In the genomic region with DNA sequence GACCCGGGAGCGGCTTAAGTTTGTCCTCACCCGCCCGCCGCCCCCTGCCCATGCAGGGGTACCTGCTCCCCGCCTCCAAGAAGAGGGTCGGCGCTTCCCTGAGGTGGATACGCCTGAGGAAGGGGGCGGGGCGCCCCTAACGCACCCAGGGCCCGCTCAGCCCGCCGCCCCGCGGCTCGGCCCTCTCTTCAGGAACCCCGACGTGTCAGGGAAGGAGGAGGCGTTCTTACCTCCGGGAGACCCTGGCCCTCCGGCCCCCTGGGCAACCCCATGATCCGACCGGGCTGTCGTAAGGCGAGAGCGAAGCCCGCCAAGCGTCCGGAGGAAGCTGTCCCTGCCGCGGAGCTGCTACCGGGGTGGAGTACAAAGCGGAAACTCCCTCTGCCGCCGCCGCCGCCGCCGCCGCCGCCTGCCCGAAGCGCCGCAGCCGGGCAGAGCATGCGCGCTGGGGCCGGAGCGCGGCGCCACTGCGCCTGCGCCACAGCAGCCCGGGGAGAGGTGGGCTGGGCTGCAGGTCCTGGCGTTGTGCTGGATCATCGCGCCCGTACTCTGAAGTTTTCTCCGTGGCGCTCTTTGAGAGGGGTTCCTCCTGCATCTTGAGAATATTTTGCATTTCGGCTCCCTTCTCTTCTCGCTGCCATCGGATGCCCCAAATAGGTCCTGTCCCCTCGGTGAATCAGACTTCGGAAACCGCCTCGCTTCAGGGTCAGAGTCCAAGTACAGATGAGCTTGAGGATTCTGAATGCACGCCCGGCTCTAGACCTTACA, we compare ENCODE assay signal across 1 cellular context.
TF ChIP-seq lines count a peak whose summit lies in the region.

A gene with protein sequence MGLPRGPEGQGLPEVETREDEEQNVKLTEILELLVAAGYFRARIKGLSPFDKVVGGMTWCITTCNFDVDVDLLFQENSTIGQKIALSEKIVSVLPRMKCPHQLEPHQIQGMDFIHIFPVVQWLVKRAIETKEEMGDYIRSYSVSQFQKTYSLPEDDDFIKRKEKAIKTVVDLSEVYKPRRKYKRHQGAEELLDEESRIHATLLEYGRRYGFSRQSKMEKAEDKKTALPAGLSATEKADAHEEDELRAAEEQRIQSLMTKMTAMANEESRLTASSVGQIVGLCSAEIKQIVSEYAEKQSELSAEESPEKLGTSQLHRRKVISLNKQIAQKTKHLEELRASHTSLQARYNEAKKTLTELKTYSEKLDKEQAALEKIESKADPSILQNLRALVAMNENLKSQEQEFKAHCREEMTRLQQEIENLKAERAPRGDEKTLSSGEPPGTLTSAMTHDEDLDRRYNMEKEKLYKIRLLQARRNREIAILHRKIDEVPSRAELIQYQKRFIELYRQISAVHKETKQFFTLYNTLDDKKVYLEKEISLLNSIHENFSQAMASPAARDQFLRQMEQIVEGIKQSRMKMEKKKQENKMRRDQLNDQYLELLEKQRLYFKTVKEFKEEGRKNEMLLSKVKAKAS (minus strand): TSS at position 347 of the 768 bp plus-strand sequence. CDS start 75 bp downstream, at position 272.

TF ChIP-seq in K562, 482 proteins besides CTCF, POLR2A, EP300 and RAD21 (continued from another document and continues in another):
- no peak for TF ChIP-seq TOE1 (IDR thresholded peaks at IDR 0.05; ENCODE audit: borderline replicate concordance)
- TF ChIP-seq TOE1 (CRISPR knock-in tag; IDR thresholded peaks at IDR 0.05; ENCODE audit: borderline replicate concordance, low read depth) = no peak
- no peak for TF ChIP-seq HOXB6 (CRISPR knock-in tag; IDR thresholded peaks at IDR 0.05; ENCODE audit: borderline replicate concordance)
- TF ChIP-seq, protein P1, sequence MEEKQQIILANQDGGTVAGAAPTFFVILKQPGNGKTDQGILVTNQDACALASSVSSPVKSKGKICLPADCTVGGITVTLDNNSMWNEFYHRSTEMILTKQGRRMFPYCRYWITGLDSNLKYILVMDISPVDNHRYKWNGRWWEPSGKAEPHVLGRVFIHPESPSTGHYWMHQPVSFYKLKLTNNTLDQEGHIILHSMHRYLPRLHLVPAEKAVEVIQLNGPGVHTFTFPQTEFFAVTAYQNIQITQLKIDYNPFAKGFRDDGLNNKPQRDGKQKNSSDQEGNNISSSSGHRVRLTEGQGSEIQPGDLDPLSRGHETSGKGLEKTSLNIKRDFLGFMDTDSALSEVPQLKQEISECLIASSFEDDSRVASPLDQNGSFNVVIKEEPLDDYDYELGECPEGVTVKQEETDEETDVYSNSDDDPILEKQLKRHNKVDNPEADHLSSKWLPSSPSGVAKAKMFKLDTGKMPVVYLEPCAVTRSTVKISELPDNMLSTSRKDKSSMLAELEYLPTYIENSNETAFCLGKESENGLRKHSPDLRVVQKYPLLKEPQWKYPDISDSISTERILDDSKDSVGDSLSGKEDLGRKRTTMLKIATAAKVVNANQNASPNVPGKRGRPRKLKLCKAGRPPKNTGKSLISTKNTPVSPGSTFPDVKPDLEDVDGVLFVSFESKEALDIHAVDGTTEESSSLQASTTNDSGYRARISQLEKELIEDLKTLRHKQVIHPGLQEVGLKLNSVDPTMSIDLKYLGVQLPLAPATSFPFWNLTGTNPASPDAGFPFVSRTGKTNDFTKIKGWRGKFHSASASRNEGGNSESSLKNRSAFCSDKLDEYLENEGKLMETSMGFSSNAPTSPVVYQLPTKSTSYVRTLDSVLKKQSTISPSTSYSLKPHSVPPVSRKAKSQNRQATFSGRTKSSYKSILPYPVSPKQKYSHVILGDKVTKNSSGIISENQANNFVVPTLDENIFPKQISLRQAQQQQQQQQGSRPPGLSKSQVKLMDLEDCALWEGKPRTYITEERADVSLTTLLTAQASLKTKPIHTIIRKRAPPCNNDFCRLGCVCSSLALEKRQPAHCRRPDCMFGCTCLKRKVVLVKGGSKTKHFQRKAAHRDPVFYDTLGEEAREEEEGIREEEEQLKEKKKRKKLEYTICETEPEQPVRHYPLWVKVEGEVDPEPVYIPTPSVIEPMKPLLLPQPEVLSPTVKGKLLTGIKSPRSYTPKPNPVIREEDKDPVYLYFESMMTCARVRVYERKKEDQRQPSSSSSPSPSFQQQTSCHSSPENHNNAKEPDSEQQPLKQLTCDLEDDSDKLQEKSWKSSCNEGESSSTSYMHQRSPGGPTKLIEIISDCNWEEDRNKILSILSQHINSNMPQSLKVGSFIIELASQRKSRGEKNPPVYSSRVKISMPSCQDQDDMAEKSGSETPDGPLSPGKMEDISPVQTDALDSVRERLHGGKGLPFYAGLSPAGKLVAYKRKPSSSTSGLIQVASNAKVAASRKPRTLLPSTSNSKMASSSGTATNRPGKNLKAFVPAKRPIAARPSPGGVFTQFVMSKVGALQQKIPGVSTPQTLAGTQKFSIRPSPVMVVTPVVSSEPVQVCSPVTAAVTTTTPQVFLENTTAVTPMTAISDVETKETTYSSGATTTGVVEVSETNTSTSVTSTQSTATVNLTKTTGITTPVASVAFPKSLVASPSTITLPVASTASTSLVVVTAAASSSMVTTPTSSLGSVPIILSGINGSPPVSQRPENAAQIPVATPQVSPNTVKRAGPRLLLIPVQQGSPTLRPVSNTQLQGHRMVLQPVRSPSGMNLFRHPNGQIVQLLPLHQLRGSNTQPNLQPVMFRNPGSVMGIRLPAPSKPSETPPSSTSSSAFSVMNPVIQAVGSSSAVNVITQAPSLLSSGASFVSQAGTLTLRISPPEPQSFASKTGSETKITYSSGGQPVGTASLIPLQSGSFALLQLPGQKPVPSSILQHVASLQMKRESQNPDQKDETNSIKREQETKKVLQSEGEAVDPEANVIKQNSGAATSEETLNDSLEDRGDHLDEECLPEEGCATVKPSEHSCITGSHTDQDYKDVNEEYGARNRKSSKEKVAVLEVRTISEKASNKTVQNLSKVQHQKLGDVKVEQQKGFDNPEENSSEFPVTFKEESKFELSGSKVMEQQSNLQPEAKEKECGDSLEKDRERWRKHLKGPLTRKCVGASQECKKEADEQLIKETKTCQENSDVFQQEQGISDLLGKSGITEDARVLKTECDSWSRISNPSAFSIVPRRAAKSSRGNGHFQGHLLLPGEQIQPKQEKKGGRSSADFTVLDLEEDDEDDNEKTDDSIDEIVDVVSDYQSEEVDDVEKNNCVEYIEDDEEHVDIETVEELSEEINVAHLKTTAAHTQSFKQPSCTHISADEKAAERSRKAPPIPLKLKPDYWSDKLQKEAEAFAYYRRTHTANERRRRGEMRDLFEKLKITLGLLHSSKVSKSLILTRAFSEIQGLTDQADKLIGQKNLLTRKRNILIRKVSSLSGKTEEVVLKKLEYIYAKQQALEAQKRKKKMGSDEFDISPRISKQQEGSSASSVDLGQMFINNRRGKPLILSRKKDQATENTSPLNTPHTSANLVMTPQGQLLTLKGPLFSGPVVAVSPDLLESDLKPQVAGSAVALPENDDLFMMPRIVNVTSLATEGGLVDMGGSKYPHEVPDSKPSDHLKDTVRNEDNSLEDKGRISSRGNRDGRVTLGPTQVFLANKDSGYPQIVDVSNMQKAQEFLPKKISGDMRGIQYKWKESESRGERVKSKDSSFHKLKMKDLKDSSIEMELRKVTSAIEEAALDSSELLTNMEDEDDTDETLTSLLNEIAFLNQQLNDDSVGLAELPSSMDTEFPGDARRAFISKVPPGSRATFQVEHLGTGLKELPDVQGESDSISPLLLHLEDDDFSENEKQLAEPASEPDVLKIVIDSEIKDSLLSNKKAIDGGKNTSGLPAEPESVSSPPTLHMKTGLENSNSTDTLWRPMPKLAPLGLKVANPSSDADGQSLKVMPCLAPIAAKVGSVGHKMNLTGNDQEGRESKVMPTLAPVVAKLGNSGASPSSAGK (IDR thresholded peaks at IDR 0.05) = no peak; the same call in 1 of the 2 replicates
- TF ChIP-seq ZNF3 (CRISPR knock-in tag; IDR thresholded peaks at IDR 0.05) = no peak
- peak in 1 of 2 experiments; percentile 56; a peak in 1 of 4 replicates for TF ChIP-seq TRIM24 (IDR thresholded peaks at IDR 0.05)
- TF ChIP-seq SAP30 (IDR thresholded peaks at IDR 0.05; ENCODE audit: borderline replicate concordance, insufficient read depth, low read depth, low read length, poor library complexity, severe bottlenecking) = peak; percentile 57
- TF ChIP-seq LCOR (CRISPR knock-in tag; IDR thresholded peaks at IDR 0.05) = no peak
- TF ChIP-seq, protein P2, sequence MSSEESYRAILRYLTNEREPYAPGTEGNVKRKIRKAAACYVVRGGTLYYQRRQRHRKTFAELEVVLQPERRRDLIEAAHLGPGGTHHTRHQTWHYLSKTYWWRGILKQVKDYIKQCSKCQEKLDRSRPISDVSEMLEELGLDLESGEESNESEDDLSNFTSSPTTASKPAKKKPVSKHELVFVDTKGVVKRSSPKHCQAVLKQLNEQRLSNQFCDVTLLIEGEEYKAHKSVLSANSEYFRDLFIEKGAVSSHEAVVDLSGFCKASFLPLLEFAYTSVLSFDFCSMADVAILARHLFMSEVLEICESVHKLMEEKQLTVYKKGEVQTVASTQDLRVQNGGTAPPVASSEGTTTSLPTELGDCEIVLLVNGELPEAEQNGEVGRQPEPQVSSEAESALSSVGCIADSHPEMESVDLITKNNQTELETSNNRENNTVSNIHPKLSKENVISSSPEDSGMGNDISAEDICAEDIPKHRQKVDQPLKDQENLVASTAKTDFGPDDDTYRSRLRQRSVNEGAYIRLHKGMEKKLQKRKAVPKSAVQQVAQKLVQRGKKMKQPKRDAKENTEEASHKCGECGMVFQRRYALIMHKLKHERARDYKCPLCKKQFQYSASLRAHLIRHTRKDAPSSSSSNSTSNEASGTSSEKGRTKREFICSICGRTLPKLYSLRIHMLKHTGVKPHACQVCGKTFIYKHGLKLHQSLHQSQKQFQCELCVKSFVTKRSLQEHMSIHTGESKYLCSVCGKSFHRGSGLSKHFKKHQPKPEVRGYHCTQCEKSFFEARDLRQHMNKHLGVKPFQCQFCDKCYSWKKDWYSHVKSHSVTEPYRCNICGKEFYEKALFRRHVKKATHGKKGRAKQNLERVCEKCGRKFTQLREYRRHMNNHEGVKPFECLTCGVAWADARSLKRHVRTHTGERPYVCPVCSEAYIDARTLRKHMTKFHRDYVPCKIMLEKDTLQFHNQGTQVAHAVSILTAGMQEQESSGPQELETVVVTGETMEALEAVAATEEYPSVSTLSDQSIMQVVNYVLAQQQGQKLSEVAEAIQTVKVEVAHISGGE (CRISPR knock-in tag; IDR thresholded peaks at IDR 0.05) = peak in 2 of 3 experiments; percentile 48 to 58; a peak in 3 of 6 replicates
- TF ChIP-seq TAF15 (IDR thresholded peaks at IDR 0.05; ENCODE audit: low read depth, low read length) = no peak
- TF ChIP-seq, protein P3, sequence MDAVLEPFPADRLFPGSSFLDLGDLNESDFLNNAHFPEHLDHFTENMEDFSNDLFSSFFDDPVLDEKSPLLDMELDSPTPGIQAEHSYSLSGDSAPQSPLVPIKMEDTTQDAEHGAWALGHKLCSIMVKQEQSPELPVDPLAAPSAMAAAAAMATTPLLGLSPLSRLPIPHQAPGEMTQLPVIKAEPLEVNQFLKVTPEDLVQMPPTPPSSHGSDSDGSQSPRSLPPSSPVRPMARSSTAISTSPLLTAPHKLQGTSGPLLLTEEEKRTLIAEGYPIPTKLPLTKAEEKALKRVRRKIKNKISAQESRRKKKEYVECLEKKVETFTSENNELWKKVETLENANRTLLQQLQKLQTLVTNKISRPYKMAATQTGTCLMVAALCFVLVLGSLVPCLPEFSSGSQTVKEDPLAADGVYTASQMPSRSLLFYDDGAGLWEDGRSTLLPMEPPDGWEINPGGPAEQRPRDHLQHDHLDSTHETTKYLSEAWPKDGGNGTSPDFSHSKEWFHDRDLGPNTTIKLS (IDR thresholded peaks at IDR 0.05; ENCODE audit: borderline replicate concordance, low read depth) = peak; percentile 26; the same call in 1 of the 2 replicates
- TF ChIP-seq CBFB (CRISPR knock-in tag; IDR thresholded peaks at IDR 0.05) = no peak
- TF ChIP-seq MXI1 (IDR thresholded peaks at IDR 0.05; ENCODE audit: low read depth, low read length) = no peak
- TF ChIP-seq, protein P4, sequence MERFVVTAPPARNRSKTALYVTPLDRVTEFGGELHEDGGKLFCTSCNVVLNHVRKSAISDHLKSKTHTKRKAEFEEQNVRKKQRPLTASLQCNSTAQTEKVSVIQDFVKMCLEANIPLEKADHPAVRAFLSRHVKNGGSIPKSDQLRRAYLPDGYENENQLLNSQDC (CRISPR knock-in tag; IDR thresholded peaks at IDR 0.05) = no peak
- TF ChIP-seq, protein P5, sequence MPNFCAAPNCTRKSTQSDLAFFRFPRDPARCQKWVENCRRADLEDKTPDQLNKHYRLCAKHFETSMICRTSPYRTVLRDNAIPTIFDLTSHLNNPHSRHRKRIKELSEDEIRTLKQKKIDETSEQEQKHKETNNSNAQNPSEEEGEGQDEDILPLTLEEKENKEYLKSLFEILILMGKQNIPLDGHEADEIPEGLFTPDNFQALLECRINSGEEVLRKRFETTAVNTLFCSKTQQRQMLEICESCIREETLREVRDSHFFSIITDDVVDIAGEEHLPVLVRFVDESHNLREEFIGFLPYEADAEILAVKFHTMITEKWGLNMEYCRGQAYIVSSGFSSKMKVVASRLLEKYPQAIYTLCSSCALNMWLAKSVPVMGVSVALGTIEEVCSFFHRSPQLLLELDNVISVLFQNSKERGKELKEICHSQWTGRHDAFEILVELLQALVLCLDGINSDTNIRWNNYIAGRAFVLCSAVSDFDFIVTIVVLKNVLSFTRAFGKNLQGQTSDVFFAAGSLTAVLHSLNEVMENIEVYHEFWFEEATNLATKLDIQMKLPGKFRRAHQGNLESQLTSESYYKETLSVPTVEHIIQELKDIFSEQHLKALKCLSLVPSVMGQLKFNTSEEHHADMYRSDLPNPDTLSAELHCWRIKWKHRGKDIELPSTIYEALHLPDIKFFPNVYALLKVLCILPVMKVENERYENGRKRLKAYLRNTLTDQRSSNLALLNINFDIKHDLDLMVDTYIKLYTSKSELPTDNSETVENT (CRISPR knock-in tag; IDR thresholded peaks at IDR 0.05) = 0 out of 2 replicates have a peak, but pooled peaks have one; percentile 30
- TF ChIP-seq PYGO2 (tag; IDR thresholded peaks at IDR 0.05) = no peak
- no peak for TF ChIP-seq NFATC3 (IDR thresholded peaks at IDR 0.05)
- TF ChIP-seq RFX1 (IDR thresholded peaks at IDR 0.05) = no peak
- TF ChIP-seq, protein P6, sequence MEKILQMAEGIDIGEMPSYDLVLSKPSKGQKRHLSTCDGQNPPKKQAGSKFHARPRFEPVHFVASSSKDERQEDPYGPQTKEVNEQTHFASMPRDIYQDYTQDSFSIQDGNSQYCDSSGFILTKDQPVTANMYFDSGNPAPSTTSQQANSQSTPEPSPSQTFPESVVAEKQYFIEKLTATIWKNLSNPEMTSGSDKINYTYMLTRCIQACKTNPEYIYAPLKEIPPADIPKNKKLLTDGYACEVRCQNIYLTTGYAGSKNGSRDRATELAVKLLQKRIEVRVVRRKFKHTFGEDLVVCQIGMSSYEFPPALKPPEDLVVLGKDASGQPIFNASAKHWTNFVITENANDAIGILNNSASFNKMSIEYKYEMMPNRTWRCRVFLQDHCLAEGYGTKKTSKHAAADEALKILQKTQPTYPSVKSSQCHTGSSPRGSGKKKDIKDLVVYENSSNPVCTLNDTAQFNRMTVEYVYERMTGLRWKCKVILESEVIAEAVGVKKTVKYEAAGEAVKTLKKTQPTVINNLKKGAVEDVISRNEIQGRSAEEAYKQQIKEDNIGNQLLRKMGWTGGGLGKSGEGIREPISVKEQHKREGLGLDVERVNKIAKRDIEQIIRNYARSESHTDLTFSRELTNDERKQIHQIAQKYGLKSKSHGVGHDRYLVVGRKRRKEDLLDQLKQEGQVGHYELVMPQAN (IDR thresholded peaks at IDR 0.05; ENCODE audit: borderline replicate concordance) = 0 out of 2 replicates have a peak, but pooled peaks have one; percentile 48
- TF ChIP-seq EP400 (IDR thresholded peaks at IDR 0.05) = peak; percentile 45; the same call in 1 of the 2 replicates
- TF ChIP-seq ZNF347 (CRISPR knock-in tag; IDR thresholded peaks at IDR 0.05; ENCODE audit: low read depth) = no peak
- peak; percentile 50 for TF ChIP-seq RBBP5 (IDR thresholded peaks at IDR 0.05; ENCODE audit: borderline replicate concordance, insufficient read depth, low read length, poor library complexity, severe bottlenecking)
- peak; percentile 97 to 98 for TF ChIP-seq NRF1 (conservative IDR thresholded peaks at IDR 0.05 in 1 of 2, IDR thresholded peaks at IDR 0.05 in 1 of 2)
- no peak for TF ChIP-seq TCF7 (IDR thresholded peaks at IDR 0.05; ENCODE audit: borderline replicate concordance)
- TF ChIP-seq MED1 (CRISPR knock-in tag; IDR thresholded peaks at IDR 0.05; ENCODE audit: borderline replicate concordance) = no peak
